ENCODE assay signal across 21 cellular contexts in the genomic region with DNA sequence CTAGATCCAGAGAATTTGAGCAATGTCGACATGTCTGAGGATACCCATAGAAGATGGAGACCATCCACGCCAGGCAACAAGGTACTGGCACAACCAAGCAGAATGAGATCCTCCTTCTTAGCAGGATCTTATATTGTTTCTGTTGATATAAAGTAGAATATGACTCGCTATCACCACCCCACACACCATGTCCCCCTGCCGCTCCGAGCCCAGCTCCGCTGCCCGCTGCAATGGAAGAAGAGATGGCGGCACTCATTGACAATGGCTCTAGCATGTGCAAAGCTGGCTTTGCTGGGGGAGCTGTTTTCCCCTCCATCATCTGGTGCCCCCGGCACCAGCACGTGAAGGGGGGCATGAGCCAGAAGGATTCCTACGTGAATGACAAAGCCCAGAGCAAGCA. TPM values are rescaled to one million over a fixed set of nuclear protein-coding genes. Genes with fewer than 3 reads are reported as not detected.
"Had no signal": no experiment of that assay in that cellular context is flagged by ENCODE, and none has a peak within 500 bp of the region (broad histone marks: within the 10 kb centered on the region; RNA-seq: fewer than 3 reads in every experiment).

No MANE protein-coding gene starts in this region.

- H3K36me3 ChIP-seq: left lung, left ventricle myocardium inferior, lower lobe of right lung had no signal

- H3K27ac ChIP-seq: hepatocyte, left lung, left ventricle myocardium inferior, lower lobe of right lung had no signal

- H3K4me3 ChIP-seq: hepatocyte, left lung, left ventricle myocardium inferior, lower lobe of right lung, lung, mucosa of descending colon had no signal

- DNase-seq: hippocampal formation, hypothalamus, immature natural killer cell, islet precursor cell, kidney, kidney glomerular epithelial cell, left cardiac atrium, left colon, left lung, left ventricle myocardium inferior, left ventricle myocardium superior, lower lobe of right lung, mammary epithelial cell, mesenchymal stem cell, mesendoderm, midbrain, mucosa of descending colon, naive B cell had no signal

- H3K4me2 ChIP-seq: hepatocyte had no signal

- H3K27me3 ChIP-seq: hepatocyte, left lung had no signal

- H3K4me1 ChIP-seq: left lung, lower lobe of right lung had no signal

- H2AFZ ChIP-seq: hepatocyte had no signal

- H3K9me3 ChIP-seq: left lung, lower lobe of right lung, mucosa of descending colon had no signal

RNA-seq across cellular contexts. Expression of gene FBXL7, which starts 49.5 kb away (rescaled TPM):
- total RNA-seq: mononuclear cell had no signal
- polyA plus RNA-seq: immature natural killer cell had no signal
